ENCODE assay signal across 8 cellular contexts in the genomic region with DNA sequence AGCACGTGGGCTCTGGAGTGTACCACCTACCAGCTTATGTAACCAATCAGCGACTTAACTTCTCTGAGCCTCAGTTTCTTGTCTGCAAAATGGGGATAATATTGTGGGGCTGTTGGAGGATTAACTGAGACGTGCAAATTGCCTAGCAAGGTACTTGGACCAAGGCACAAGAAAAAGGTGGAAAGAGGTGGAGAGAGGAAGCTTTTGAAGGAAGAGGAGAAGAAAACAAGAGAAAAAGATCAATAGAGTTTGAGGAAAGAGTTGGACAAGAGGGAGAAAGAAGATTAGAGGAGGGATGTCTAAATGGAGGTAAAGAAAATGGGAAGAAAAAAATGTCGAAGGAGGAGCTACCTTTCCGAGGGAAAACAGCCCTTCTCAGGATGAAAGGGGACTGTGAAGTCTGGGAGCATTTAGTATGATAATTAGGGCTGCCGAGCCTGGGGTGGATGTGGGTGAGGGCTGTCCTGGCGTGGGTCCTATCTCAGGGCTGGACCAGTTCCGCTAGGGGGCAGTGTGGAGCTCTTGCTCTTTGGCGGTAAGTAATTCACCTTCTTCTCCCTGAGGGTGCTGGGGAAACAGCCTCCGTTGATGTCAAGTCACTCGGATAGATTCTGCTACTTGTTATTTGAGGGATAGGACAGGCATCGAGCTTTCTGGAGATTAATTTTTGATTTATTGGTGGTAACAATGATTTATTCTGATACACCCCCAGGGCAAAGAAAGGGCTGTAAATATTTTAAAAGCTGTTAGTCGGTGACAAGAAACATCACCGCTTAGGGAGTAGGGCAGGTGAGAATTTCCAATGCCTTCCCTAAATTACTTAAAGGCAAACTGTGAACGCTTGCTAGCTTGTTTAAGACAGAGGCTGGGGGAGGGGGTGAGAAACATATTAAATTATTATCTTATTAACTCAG.
DNase-seq lines count a peak whose midpoint lies in the region; ATAC-seq lines count a peak whose summit lies in the region.

No MANE protein-coding gene starts in this region.

- DNase-seq in activated gamma-delta T cell treated with Interleukin-2 at 50 U/mL for 16 hours (peak; percentile 85), activated gamma-delta T cell (lab: John Stamatoyannopoulos, UW) (no peak), NCI-H2171 treated with DMSO at 0.1 percent for 48 hours (lab: John Stamatoyannopoulos, UW) (peak; percentile 62), dermis blood vessel endothelial cell (peak; percentile 83), lung microvascular endothelial cell (ENCODE audit: low read depth in 2 of 2) (peak; percentile 67 to 71)
- DNase-seq in activated CD4-positive, alpha-beta T cell treated with anti-CD3 and anti-CD28 coated beads for 48 hours, result peak; percentile 90
- peak; percentile 51 for DNase-seq in stimulated activated CD8-positive, alpha-beta memory T cell treated with anti-CD3 and anti-CD28 coated beads, Interleukin-12 subunit alpha, Interleukin-12 subunit beta, amount 100 ng/mL, for 4 hours (ENCODE audit: low read depth)

- ATAC-seq in HG03280 (IDR thresholded peaks at IDR 0.05; ENCODE audit: unreplicated experiment), result no peak
